ENCODE assay signal across 1 cellular context in genomic region chr16:73023752-73024570, GRCh38.
TF ChIP-seq lines count a peak whose summit lies in the region.

No MANE protein-coding gene starts in this region.

TF ChIP-seq in HepG2, 621 proteins besides CTCF, POLR2A, EP300 and RAD21 (continued from another document and continues in another):
- TF ChIP-seq SNAPC4 (CRISPR knock-in tag; IDR thresholded peaks at IDR 0.05) (no peak), SP140L (CRISPR knock-in tag; IDR thresholded peaks at IDR 0.05; ENCODE audit: borderline replicate concordance) (no peak), NAIF1 (CRISPR knock-in tag; IDR thresholded peaks at IDR 0.05; ENCODE audit: borderline replicate concordance) (no peak), SRY (CRISPR knock-in tag; IDR thresholded peaks at IDR 0.05) (no peak), ZNF552 (CRISPR knock-in tag; IDR thresholded peaks at IDR 0.05; ENCODE audit: borderline replicate concordance) (no peak), ETV5 (CRISPR knock-in tag; IDR thresholded peaks at IDR 0.05; ENCODE audit: borderline replicate concordance) (0 out of 2 replicates have a peak, but pooled peaks have one; percentile 8), ZFP82 (CRISPR knock-in tag; IDR thresholded peaks at IDR 0.05; ENCODE audit: borderline replicate concordance) (no peak), ZFY (CRISPR knock-in tag; IDR thresholded peaks at IDR 0.05) (no peak), RARA (CRISPR knock-in tag; IDR thresholded peaks at IDR 0.05) (peak; percentile 42; the same call in 1 of the 2 replicates), ZNF543 (CRISPR knock-in tag; IDR thresholded peaks at IDR 0.05) (no peak), CHD2 (IDR thresholded peaks at IDR 0.05; ENCODE audit: low read depth, low read length) (no peak), GATAD2A (CRISPR knock-in tag; IDR thresholded peaks at IDR 0.05) (peak; percentile 94), DPF2 (CRISPR knock-in tag; IDR thresholded peaks at IDR 0.05; ENCODE audit: borderline replicate concordance, low read depth) (no peak), FOXC1 (CRISPR knock-in tag; IDR thresholded peaks at IDR 0.05; ENCODE audit: borderline replicate concordance) (0 out of 2 replicates have a peak, but pooled peaks have one; percentile 46), CSRNP1 (CRISPR knock-in tag; IDR thresholded peaks at IDR 0.05) (no peak), NFKBIZ (CRISPR knock-in tag; IDR thresholded peaks at IDR 0.05) (0 out of 2 replicates have a peak, but pooled peaks have one; percentile 36), ZNF530 (CRISPR knock-in tag; IDR thresholded peaks at IDR 0.05; ENCODE audit: low read depth) (no peak), CEBPB (IDR thresholded peaks at IDR 0.05; ENCODE audit: borderline replicate concordance, low read depth, low read length) (0 out of 2 replicates have a peak, but pooled peaks have one; percentile 2), ZBTB10 (CRISPR knock-in tag; IDR thresholded peaks at IDR 0.05; ENCODE audit: borderline replicate concordance) (no peak), YY1 (IDR thresholded peaks at IDR 0.05; ENCODE audit: insufficient read depth, insufficient replicate concordance, low read depth, low read length) (no peak), ZBTB14 (CRISPR knock-in tag; IDR thresholded peaks at IDR 0.05) (no peak), ZNF549 (CRISPR knock-in tag; IDR thresholded peaks at IDR 0.05) (no peak), CAMTA2 (CRISPR knock-in tag; IDR thresholded peaks at IDR 0.05; ENCODE audit: borderline replicate concordance) (no peak), HOXD1 (CRISPR knock-in tag; IDR thresholded peaks at IDR 0.05) (no peak), ZNF263 (CRISPR knock-in tag; IDR thresholded peaks at IDR 0.05) (peak; percentile 65; the same call in 1 of the 2 replicates), USF2 (IDR thresholded peaks at IDR 0.05; ENCODE audit: low read depth, low read length) (0 out of 2 replicates have a peak, but pooled peaks have one; percentile 19), USF2 (CRISPR knock-in tag; IDR thresholded peaks at IDR 0.05; ENCODE audit: borderline replicate concordance) (no peak), ZNF224 (CRISPR knock-in tag; IDR thresholded peaks at IDR 0.05) (0 out of 2 replicates have a peak, but pooled peaks have one; percentile 4), ZNF331 (CRISPR knock-in tag; IDR thresholded peaks at IDR 0.05) (peak; percentile 81), TAF15 (IDR thresholded peaks at IDR 0.05; ENCODE audit: low read depth, low read length, poor library complexity, severe bottlenecking) (no peak), AHDC1 (CRISPR knock-in tag; IDR thresholded peaks at IDR 0.05; ENCODE audit: borderline replicate concordance) (no peak), BCL6 (CRISPR knock-in tag; IDR thresholded peaks at IDR 0.05) (peak; percentile 80), THAP8 (CRISPR knock-in tag; IDR thresholded peaks at IDR 0.05; ENCODE audit: borderline replicate concordance) (no peak), PITX1 (CRISPR knock-in tag; IDR thresholded peaks at IDR 0.05) (peak; percentile 3; the same call in 1 of the 2 replicates), ZNF12 (CRISPR knock-in tag; IDR thresholded peaks at IDR 0.05) (no peak; the same call in 1 of the 2 replicates), ETV6 (CRISPR knock-in tag; conservative IDR thresholded peaks at IDR 0.05) (no peak), SNAPC2 (CRISPR knock-in tag; IDR thresholded peaks at IDR 0.05) (no peak)
- TF ChIP-seq, protein P1, sequence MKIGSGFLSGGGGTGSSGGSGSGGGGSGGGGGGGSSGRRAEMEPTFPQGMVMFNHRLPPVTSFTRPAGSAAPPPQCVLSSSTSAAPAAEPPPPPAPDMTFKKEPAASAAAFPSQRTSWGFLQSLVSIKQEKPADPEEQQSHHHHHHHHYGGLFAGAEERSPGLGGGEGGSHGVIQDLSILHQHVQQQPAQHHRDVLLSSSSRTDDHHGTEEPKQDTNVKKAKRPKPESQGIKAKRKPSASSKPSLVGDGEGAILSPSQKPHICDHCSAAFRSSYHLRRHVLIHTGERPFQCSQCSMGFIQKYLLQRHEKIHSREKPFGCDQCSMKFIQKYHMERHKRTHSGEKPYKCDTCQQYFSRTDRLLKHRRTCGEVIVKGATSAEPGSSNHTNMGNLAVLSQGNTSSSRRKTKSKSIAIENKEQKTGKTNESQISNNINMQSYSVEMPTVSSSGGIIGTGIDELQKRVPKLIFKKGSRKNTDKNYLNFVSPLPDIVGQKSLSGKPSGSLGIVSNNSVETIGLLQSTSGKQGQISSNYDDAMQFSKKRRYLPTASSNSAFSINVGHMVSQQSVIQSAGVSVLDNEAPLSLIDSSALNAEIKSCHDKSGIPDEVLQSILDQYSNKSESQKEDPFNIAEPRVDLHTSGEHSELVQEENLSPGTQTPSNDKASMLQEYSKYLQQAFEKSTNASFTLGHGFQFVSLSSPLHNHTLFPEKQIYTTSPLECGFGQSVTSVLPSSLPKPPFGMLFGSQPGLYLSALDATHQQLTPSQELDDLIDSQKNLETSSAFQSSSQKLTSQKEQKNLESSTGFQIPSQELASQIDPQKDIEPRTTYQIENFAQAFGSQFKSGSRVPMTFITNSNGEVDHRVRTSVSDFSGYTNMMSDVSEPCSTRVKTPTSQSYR (CRISPR knock-in tag; IDR thresholded peaks at IDR 0.05; ENCODE audit: borderline replicate concordance): peak; percentile 55; the same call in 1 of the 2 replicates
